In genomic region chr1:224589006-224589405, GRCh38 we compare ENCODE assay signal across 1 cellular context.
TF ChIP-seq lines count a peak whose summit lies in the region.

No MANE protein-coding gene starts in this region.

TF ChIP-seq in IMR-90, 13 proteins besides CTCF, POLR2A, EP300 and RAD21 (continued from another document):
- TF ChIP-seq MXI1 (IDR thresholded peaks at IDR 0.05; ENCODE audit: borderline replicate concordance, low read depth, low read length): no peak
- TF ChIP-seq CEBPB (IDR thresholded peaks at IDR 0.05; ENCODE audit: low read depth, low read length): no peak
- TF ChIP-seq MAZ (IDR thresholded peaks at IDR 0.05; ENCODE audit: borderline replicate concordance, low read depth, low read length): no peak
- TF ChIP-seq RFX5 (IDR thresholded peaks at IDR 0.05; ENCODE audit: low read depth, low read length): no peak
- no peak for TF ChIP-seq FOS (IDR thresholded peaks at IDR 0.05; ENCODE audit: low read depth, low read length)
- TF ChIP-seq, protein P1, sequence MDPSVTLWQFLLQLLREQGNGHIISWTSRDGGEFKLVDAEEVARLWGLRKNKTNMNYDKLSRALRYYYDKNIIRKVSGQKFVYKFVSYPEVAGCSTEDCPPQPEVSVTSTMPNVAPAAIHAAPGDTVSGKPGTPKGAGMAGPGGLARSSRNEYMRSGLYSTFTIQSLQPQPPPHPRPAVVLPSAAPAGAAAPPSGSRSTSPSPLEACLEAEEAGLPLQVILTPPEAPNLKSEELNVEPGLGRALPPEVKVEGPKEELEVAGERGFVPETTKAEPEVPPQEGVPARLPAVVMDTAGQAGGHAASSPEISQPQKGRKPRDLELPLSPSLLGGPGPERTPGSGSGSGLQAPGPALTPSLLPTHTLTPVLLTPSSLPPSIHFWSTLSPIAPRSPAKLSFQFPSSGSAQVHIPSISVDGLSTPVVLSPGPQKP (IDR thresholded peaks at IDR 0.05; ENCODE audit: borderline replicate concordance, low read depth, low read length): no peak
- TF ChIP-seq, protein P2, sequence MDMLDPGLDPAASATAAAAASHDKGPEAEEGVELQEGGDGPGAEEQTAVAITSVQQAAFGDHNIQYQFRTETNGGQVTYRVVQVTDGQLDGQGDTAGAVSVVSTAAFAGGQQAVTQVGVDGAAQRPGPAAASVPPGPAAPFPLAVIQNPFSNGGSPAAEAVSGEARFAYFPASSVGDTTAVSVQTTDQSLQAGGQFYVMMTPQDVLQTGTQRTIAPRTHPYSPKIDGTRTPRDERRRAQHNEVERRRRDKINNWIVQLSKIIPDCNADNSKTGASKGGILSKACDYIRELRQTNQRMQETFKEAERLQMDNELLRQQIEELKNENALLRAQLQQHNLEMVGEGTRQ (IDR thresholded peaks at IDR 0.05; ENCODE audit: low read depth, low read length): no peak
- no peak for TF ChIP-seq NFE2L2 (IDR thresholded peaks at IDR 0.05; ENCODE audit: low read depth, low read length)
